ENCODE assay signal across 18 cellular contexts in the genomic region with DNA sequence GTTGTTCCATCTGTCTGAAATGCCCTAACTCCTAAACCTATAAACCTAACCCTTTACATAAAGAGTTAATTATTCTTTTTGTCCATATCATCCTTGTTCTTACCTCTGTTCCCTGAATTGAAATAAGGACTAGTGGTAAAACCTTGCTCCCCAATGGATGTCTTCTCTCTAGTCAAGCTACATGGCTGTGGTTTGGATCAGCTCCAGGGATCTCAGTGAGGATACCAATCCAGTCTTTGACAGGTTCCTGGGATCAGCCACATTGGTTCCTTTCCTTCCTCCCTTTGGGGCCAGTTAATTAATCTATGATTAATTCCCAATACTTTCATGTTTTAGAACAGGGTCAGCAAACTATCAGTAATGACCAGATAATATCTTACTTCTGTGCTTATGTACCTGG.
DNase-seq lines count a peak whose midpoint lies in the region; ATAC-seq and TF ChIP-seq lines count a peak whose summit lies in the region.
"Had no signal": no experiment of that assay in that cellular context is flagged by ENCODE, and none has a peak within 500 bp of the region (broad histone marks: within the 10 kb centered on the region; RNA-seq: fewer than 3 reads in every experiment).

No MANE protein-coding gene starts in this region.

- TF ChIP-seq CTCF in AG10803 (conservative IDR thresholded peaks at IDR 0.05; ENCODE audit: low read length) (no peak), mammary epithelial cell (conservative IDR thresholded peaks at IDR 0.05 in 1 of 2, IDR thresholded peaks at IDR 0.05 in 1 of 2; ENCODE audit: extremely low read depth in 1 of 2, insufficient read depth in 1 of 2, low read depth in 1 of 2, low read length in 2 of 2) (no peak), heart right ventricle (IDR thresholded peaks at IDR 0.05) (no peak)

- H3K4me1 ChIP-seq in mammary epithelial cell (ENCODE audit: insufficient read depth, low read length) = no peaks in the 10 kb centered on the region
- peaks cover 0 to 4% (median 0%) of the 10 kb centered on the region in 9 donors for H3K4me1 ChIP-seq in heart right ventricle

- H2AFZ ChIP-seq in mammary epithelial cell (ENCODE audit: low read depth, low read length) = no peak overlapping the region

- H3K9me3 ChIP-seq in mammary epithelial cell (replicated peaks; ENCODE audit: insufficient read depth, low read length) = no peaks in the 10 kb centered on the region
- no peaks in the 10 kb centered on the region for H3K9me3 ChIP-seq in heart right ventricle
- H3K9me3 ChIP-seq: BE2C had no signal

- DNase-seq in AG10803 (ENCODE audit: low read depth) (peak; percentile 26), NCI-H2029 (lab: John Stamatoyannopoulos, UW) (peak; percentile 40), mammary epithelial cell (peak; percentile 20), kidney tubule cell (ENCODE audit: low spot score) (peak; percentile 23), NK-92 (lab: John Stamatoyannopoulos, UW; ENCODE audit: unreplicated experiment) (no peak), heart right ventricle (no peak)
- DNase-seq: BE2C; GOT3; HCEC 1CT; NCI-H1048; NCI-H1417 treated with DMSO at 0.1 percent for 48 hours; NCI-H187; NCI-H510A; NCI-H748 treated with DMSO at 0.1 percent for 48 hours; NK-92 treated with Interleukin-12 subunit alpha and Interleukin-12 subunit beta, amount 100 ng/mL, for 24 hours had no signal

- no peaks in the 10 kb centered on the region for H3K79me2 ChIP-seq in mammary epithelial cell (ENCODE audit: insufficient read depth, low read length)

- CTCF ChIA-PET in mammary epithelial cell (lab: Charles Lee; ENCODE audit: low non-redundant PET) = no interaction called here

- no TSS peak for BruUV-seq in mammary epithelial cell (replicated peaks; lab: Mats Ljungman, UMichigan)

- ATAC-seq in GM18498 (IDR thresholded peaks at IDR 0.05; ENCODE audit: unreplicated experiment) (no peak), heart right ventricle (no peak)
- ATAC-seq: Right ventricle myocardium inferior had no signal

- dilution Hi-C loops in mammary epithelial cell (cut with HindIII; ENCODE audit: low sequenced_read_pairs) = no loop called here

- H3K4me2 ChIP-seq in mammary epithelial cell (ENCODE audit: insufficient read depth, low read depth, low read length) = no peak overlapping the region
- H3K4me2 ChIP-seq: KMS-11 had no signal

- no peaks in the 10 kb centered on the region for H3K27me3 ChIP-seq in mammary epithelial cell (ENCODE audit: insufficient read depth, low read length)
- H3K27me3 ChIP-seq in heart right ventricle = no peaks in the 10 kb centered on the region
- H3K27me3 ChIP-seq: BE2C had no signal

- no peak overlapping the region for H3K9ac ChIP-seq in mammary epithelial cell (ENCODE audit: insufficient read depth, low read length)
- H3K9ac ChIP-seq: KMS-11 had no signal

- H3K36me3 ChIP-seq in mammary epithelial cell (ENCODE audit: insufficient read depth, low read length) = no peaks in the 10 kb centered on the region
- peaks cover 0 to 26% (median 0%) of the 10 kb centered on the region in 9 donors for H3K36me3 ChIP-seq in heart right ventricle
- H3K36me3 ChIP-seq: BE2C had no signal

- H3K4me3 ChIP-seq in AG10803 (ENCODE audit: low read length) = no peak overlapping the region
- H3K4me3 ChIP-seq in mammary epithelial cell (replicated peaks in 1 of 3; ENCODE audit: insufficient read depth in 1 of 3, low read depth in 2 of 3, low read length in 3 of 3) = no peak overlapping the region
- no peak overlapping the region for H3K4me3 ChIP-seq in heart right ventricle

- no peaks in the 10 kb centered on the region for H4K20me1 ChIP-seq in mammary epithelial cell (ENCODE audit: insufficient read depth, low read length)

- in situ Hi-C loops in mammary epithelial cell (cut with MboI; ENCODE audit: low sequenced_read_pairs in 2 of 2) = no loop called here

- intact Hi-C loops in mammary epithelial cell (cut with micrococcal nuclease) = no loop called here
- intact Hi-C loops in heart right ventricle (cut with DNase I) = loop anchor here in 1 of 10 donors (10.0 kb wide), 1 partner anchor 52 kb away; no protein-coding TSS in a partner anchor

- H3K27ac ChIP-seq in mammary epithelial cell (ENCODE audit: insufficient read depth, low read depth, low read length) = no peak overlapping the region
- H3K27ac ChIP-seq in heart right ventricle = no peak overlapping the region
- H3K27ac ChIP-seq: KMS-11 had no signal

Comparison
In these comparisons a context has a peak if more than half of its experiments do, and no peak if none do; other contexts are left out.
1. DNase-seq: peak in AG10803 (single experiment), NCI-H2029 (single experiment), mammary epithelial cell (single experiment) and kidney tubule cell (single experiment); none in NK-92 (single experiment) and heart right ventricle (0 of 2).